8 cellular contexts compared by ENCODE assay signal in the genomic region with DNA sequence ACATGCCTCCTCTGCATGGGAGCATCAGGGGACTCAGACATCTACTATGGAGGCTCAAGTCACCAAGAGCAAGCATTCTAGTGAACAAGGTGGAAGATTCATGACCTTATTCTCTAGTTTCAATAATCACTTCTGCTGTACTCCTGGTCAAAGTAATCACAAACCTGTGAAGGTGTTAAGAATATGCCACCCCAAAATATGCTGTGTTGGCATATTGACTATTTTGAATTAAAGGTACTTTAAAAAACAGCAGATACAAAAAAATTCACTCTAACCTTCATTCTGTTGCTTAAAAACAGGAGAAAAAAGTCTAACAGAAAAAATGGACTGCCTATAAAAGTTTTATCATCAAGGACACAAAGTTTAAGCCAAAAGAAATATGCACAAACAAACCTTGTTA.
"Had no signal": no experiment of that assay in that cellular context is flagged by ENCODE, and none has a peak within 500 bp of the region (broad histone marks: within the 10 kb centered on the region; RNA-seq: fewer than 3 reads in every experiment).

No MANE protein-coding gene starts in this region.

- H3K9me3 ChIP-seq: HAP-1 had no signal

- DNase-seq: GM23248, GOT3, HFFc6, KG1 had no signal

- H3K4me1 ChIP-seq: HAP-1 had no signal

- H3K36me3 ChIP-seq: HAP-1 had no signal

- ATAC-seq: HCT116 had no signal

- FAIRE-seq: H54 had no signal

- H3K4me3 ChIP-seq: GM23248, HAP-1 had no signal

- H2AFZ ChIP-seq: GM23248 had no signal

- H3K27ac ChIP-seq: GM23248, HL-60 had no signal

- H3K9ac ChIP-seq: GM23248 had no signal
